ENCODE assay signal across 19 cellular contexts in the genomic region with DNA sequence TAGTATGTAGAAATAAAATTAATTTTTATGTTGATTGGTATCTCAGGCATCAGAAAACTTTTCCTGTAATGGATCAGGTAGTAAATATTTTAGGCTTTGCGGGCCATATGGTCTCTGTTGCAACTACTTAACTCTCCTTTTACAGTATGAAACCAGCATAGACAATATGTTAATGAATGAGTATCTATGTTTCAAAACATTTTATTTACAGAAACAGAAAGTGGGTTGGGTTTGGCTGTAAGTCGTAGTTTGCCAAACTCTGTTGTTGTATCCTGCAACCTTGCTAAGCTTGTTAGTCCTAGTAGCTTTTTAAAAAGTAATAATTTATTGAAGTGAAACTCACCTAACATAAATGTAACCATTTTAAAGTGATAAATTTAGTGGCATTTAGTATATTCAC.
"Had no signal": no experiment of that assay in that cellular context is flagged by ENCODE, and none has a peak within 500 bp of the region (broad histone marks: within the 10 kb centered on the region; RNA-seq: fewer than 3 reads in every experiment).

No MANE protein-coding gene starts in this region.

- H3K27ac ChIP-seq: colonic mucosa, right atrium auricular region, skin epidermis, thyroid gland had no signal

- DNase-seq: activated CD4-positive, alpha-beta T cell treated with anti-CD3 and anti-CD28 coated beads, Interleukin-2, amount 10 ng/mL, durations not matched to agents 7 days and 5 days; activated CD4-positive, CD25-positive, alpha-beta regulatory T cell; activated CD8-positive, alpha-beta memory T cell treated with anti-CD3 and anti-CD28 coated beads, Interleukin-2, amount 50 U/mL, for 48 hours; activated gamma-delta T cell treated with Interleukin-2 at 50 U/mL for 16 hours; activated naive CD8-positive, alpha-beta T cell treated with anti-CD3 and anti-CD28 coated beads for 36 hours; activated T-cell treated with anti-CD3 and anti-CD28 coated beads, Interleukin-2, amount 50 U/mL, for 72 hours; amygdala; central memory CD4-positive, alpha-beta T cell; colonic mucosa; left colon; stimulated activated CD4-positive, alpha-beta T cell treated with anti-CD3 and anti-CD28 coated beads, Interleukin-15, amount 100 ng/mL, for 24 hours; stimulated activated CD4-positive, alpha-beta T cell treated with anti-CD3 and anti-CD28 coated beads, Interleukin-4, amount 100 ng/mL, for 1 hour; stimulated activated naive B cell treated with anti-CD40 and anti-IgM and Interleukin-4, amounts not matched to agents 10 μg/mL and 1 μg/mL and 100 μg/mL, for 72 hours; thyroid gland had no signal

- H3K27me3 ChIP-seq: colonic mucosa, right atrium auricular region, thyroid gland had no signal

- ATAC-seq: activated T-cell treated with anti-CD3 and anti-CD28 coated beads, Interleukin-2, amount 50 U/mL, for 72 hours; esophagus mucosa; left colon; stimulated activated naive B cell treated with anti-CD40 and anti-IgM and Interleukin-4, amounts not matched to agents 10 μg/mL and 1 μg/mL and 100 μg/mL, for 72 hours had no signal

- H3K36me3 ChIP-seq: colonic mucosa, right atrium auricular region, thyroid gland had no signal

- H3K9me3 ChIP-seq: colonic mucosa, thyroid gland had no signal

- FAIRE-seq: urothelium cell line had no signal

- H3K4me1 ChIP-seq: colonic mucosa, right atrium auricular region, thyroid gland had no signal

- H3K4me3 ChIP-seq: colonic mucosa, lung, right atrium auricular region, skin epidermis, thyroid gland had no signal
